ENCODE assay signal across 1 cellular context in genomic region chr3:16249336-16249735, GRCh38.
TF ChIP-seq lines count a peak whose summit lies in the region.

No MANE protein-coding gene starts in this region.

TF ChIP-seq in H1, 55 proteins besides CTCF, POLR2A, EP300 and RAD21 (continued from another document):
- TF ChIP-seq KDM1A (IDR thresholded peaks at IDR 0.05; ENCODE audit: borderline replicate concordance, low read length) (no peak), NANOG (IDR thresholded peaks at IDR 0.05; ENCODE audit: insufficient read depth, low read depth, low read length, poor library complexity, severe bottlenecking) (no peak), EGR1 (IDR thresholded peaks at IDR 0.05; ENCODE audit: borderline replicate concordance, low read depth, low read length) (no peak), ZNF274 (IDR thresholded peaks at IDR 0.05; ENCODE audit: borderline replicate concordance, extremely low read depth, low read length) (no peak)
